1 cellular context compared by ENCODE assay signal in the genomic region with DNA sequence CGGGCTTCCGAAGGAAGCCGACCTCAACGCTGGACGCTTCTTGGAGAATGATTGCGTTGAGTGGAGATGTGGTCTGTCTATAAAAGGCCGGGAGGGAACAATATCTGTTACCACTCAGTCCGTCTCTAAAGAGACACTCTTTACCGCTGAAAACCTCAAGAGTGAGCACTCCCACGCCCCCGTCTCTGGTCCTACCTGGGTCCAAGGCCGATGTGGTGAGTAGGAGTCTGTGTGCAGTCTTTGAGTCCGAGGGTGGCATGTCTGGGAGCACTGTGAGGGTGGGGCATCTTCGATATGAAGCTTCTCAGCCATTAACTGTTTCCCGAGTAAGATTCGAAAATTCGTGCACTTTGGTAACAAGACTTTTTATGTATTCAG.
TF ChIP-seq lines count a peak whose summit lies in the region.

No MANE protein-coding gene starts in this region.

TF ChIP-seq in HEK293, 187 proteins besides CTCF, POLR2A, EP300 and RAD21 (continued from another document):
- no peak for TF ChIP-seq GLIS2 (tag by site-specific recombination; IDR thresholded peaks at IDR 0.05)
- TF ChIP-seq ZNF654 (tag by site-specific recombination; IDR thresholded peaks at IDR 0.05; ENCODE audit: low read depth), result no peak
- TF ChIP-seq, protein P1, sequence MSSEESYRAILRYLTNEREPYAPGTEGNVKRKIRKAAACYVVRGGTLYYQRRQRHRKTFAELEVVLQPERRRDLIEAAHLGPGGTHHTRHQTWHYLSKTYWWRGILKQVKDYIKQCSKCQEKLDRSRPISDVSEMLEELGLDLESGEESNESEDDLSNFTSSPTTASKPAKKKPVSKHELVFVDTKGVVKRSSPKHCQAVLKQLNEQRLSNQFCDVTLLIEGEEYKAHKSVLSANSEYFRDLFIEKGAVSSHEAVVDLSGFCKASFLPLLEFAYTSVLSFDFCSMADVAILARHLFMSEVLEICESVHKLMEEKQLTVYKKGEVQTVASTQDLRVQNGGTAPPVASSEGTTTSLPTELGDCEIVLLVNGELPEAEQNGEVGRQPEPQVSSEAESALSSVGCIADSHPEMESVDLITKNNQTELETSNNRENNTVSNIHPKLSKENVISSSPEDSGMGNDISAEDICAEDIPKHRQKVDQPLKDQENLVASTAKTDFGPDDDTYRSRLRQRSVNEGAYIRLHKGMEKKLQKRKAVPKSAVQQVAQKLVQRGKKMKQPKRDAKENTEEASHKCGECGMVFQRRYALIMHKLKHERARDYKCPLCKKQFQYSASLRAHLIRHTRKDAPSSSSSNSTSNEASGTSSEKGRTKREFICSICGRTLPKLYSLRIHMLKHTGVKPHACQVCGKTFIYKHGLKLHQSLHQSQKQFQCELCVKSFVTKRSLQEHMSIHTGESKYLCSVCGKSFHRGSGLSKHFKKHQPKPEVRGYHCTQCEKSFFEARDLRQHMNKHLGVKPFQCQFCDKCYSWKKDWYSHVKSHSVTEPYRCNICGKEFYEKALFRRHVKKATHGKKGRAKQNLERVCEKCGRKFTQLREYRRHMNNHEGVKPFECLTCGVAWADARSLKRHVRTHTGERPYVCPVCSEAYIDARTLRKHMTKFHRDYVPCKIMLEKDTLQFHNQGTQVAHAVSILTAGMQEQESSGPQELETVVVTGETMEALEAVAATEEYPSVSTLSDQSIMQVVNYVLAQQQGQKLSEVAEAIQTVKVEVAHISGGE (tag by site-specific recombination; conservative IDR thresholded peaks at IDR 0.05; ENCODE audit: low read depth), result peak; percentile 95
- no peak for TF ChIP-seq TCF7L2 (IDR thresholded peaks at IDR 0.05; ENCODE audit: borderline replicate concordance, low read depth, low read length)
- no peak for TF ChIP-seq ZNF221 (tag by site-specific recombination; IDR thresholded peaks at IDR 0.05; ENCODE audit: borderline replicate concordance)
- no peak for TF ChIP-seq RBAK (tag by site-specific recombination; IDR thresholded peaks at IDR 0.05)
- no peak for TF ChIP-seq GLIS1 (tag by site-specific recombination; IDR thresholded peaks at IDR 0.05)
- TF ChIP-seq EGR2 (tag by site-specific recombination; IDR thresholded peaks at IDR 0.05; ENCODE audit: low read depth), result 0 out of 2 replicates have a peak, but pooled peaks have one; percentile 52
- no peak for TF ChIP-seq ZNF274 (IDR thresholded peaks at IDR 0.05; ENCODE audit: low read length)
- TF ChIP-seq ZNF274 (tag by site-specific recombination; IDR thresholded peaks at IDR 0.05; ENCODE audit: borderline replicate concordance), result no peak
- TF ChIP-seq ZNF335 (tag by site-specific recombination; conservative IDR thresholded peaks at IDR 0.05), result peak; percentile 83
- TF ChIP-seq, protein P2, sequence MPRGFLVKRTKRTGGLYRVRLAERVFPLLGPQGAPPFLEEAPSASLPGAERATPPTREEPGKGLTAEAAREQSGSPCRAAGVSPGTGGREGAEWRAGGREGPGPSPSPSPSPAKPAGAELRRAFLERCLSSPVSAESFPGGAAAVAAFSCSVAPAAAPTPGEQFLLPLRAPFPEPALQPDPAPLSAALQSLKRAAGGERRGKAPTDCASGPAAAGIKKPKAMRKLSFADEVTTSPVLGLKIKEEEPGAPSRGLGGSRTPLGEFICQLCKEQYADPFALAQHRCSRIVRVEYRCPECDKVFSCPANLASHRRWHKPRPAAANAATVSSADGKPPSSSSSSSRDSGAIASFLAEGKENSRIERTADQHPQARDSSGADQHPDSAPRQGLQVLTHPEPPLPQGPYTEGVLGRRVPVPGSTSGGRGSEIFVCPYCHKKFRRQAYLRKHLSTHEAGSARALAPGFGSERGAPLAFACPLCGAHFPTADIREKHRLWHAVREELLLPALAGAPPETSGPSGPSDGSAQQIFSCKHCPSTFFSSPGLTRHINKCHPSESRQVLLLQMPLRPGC (tag by site-specific recombination; IDR thresholded peaks at IDR 0.05), result no peak
- no peak for TF ChIP-seq ZSCAN30 (tag by site-specific recombination; IDR thresholded peaks at IDR 0.05)
- no peak for TF ChIP-seq ZNF37A (tag by site-specific recombination; IDR thresholded peaks at IDR 0.05)
- no peak for TF ChIP-seq ZNF610 (tag by site-specific recombination; IDR thresholded peaks at IDR 0.05; ENCODE audit: borderline replicate concordance)
- no peak for TF ChIP-seq ZNF830 (tag by site-specific recombination; IDR thresholded peaks at IDR 0.05; ENCODE audit: low read depth)
- no peak for TF ChIP-seq ZEB2 (tag by site-specific recombination; IDR thresholded peaks at IDR 0.05)
- peak; percentile 75 for TF ChIP-seq ZFHX2 (tag by site-specific recombination; conservative IDR thresholded peaks at IDR 0.05)
- TF ChIP-seq, protein P3, sequence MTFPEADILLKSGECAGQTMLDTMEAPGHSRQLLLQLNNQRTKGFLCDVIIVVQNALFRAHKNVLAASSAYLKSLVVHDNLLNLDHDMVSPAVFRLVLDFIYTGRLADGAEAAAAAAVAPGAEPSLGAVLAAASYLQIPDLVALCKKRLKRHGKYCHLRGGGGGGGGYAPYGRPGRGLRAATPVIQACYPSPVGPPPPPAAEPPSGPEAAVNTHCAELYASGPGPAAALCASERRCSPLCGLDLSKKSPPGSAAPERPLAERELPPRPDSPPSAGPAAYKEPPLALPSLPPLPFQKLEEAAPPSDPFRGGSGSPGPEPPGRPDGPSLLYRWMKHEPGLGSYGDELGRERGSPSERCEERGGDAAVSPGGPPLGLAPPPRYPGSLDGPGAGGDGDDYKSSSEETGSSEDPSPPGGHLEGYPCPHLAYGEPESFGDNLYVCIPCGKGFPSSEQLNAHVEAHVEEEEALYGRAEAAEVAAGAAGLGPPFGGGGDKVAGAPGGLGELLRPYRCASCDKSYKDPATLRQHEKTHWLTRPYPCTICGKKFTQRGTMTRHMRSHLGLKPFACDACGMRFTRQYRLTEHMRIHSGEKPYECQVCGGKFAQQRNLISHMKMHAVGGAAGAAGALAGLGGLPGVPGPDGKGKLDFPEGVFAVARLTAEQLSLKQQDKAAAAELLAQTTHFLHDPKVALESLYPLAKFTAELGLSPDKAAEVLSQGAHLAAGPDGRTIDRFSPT (tag by site-specific recombination; IDR thresholded peaks at IDR 0.05), result no peak
- TF ChIP-seq ZNF549 (tag by site-specific recombination; IDR thresholded peaks at IDR 0.05), result no peak
- TF ChIP-seq, protein P4, sequence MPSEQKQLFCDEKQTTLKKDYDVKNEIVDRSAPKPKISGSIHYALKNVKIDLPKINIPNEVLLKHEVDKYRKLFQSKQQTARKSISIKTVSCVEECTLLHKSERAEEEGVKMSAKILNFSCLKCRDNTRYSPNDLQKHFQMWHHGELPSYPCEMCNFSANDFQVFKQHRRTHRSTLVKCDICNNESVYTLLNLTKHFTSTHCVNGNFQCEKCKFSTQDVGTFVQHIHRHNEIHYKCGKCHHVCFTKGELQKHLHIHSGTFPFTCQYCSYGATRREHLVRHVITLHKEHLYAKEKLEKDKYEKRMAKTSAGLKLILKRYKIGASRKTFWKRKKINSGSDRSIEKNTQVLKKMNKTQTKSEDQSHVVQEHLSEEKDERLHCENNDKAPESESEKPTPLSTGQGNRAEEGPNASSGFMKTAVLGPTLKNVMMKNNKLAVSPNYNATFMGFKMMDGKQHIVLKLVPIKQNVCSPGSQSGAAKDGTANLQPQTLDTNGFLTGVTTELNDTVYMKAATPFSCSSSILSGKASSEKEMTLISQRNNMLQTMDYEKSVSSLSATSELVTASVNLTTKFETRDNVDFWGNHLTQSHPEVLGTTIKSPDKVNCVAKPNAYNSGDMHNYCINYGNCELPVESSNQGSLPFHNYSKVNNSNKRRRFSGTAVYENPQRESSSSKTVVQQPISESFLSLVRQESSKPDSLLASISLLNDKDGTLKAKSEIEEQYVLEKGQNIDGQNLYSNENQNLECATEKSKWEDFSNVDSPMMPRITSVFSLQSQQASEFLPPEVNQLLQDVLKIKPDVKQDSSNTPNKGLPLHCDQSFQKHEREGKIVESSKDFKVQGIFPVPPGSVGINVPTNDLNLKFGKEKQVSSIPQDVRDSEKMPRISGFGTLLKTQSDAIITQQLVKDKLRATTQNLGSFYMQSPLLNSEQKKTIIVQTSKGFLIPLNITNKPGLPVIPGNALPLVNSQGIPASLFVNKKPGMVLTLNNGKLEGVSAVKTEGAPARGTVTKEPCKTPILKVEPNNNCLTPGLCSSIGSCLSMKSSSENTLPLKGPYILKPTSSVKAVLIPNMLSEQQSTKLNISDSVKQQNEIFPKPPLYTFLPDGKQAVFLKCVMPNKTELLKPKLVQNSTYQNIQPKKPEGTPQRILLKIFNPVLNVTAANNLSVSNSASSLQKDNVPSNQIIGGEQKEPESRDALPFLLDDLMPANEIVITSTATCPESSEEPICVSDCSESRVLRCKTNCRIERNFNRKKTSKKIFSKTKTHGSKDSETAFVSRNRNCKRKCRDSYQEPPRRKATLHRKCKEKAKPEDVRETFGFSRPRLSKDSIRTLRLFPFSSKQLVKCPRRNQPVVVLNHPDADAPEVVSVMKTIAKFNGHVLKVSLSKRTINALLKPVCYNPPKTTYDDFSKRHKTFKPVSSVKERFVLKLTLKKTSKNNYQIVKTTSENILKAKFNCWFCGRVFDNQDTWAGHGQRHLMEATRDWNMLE (tag by site-specific recombination; conservative IDR thresholded peaks at IDR 0.05; ENCODE audit: low read depth), result peak; percentile 32; the same call in 1 of the 2 replicates
